ENCODE assay signal across 27 cellular contexts in the genomic region with DNA sequence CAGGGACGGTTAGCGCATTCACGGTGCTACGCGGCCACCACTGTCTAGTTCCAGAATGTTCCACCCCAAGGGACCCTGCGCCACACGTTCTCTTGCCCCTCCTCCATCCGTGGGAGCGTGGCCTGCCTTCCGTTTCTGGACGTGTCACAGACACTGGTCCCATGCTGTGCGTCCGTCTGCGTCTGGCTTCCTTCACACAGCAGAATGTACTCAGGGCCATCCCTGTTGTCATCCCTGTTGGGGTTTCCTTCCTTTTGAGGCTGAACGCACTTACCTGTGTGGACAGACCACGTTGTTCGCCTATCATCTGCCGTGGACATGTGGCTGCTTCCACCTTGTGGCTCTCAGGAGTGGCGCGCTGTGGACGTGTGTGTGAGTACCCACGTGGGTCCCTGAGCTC.
"Had no signal": no experiment of that assay in that cellular context is flagged by ENCODE, and none has a peak within 500 bp of the region (broad histone marks: within the 10 kb centered on the region; RNA-seq: fewer than 3 reads in every experiment).

No MANE protein-coding gene starts in this region.

- H3K27ac Mint-ChIP-seq: natural killer cell; neural progenitor cell; progenitor cell of endocrine pancreas; stimulated activated effector memory CD8-positive, alpha-beta T cell treated with anti-CD3 and anti-CD28 coated beads, Interleukin-12 subunit alpha, Interleukin-12 subunit beta, amount 100 ng/mL, for 72 hours; stimulated activated naive B cell treated with anti-CD40 and anti-IgM and Interleukin-4, amounts not matched to agents 10 μg/mL and 1 μg/mL and 100 μg/mL, for 72 hours; stimulated activated naive CD8-positive, alpha-beta T cell treated with anti-CD3 and anti-CD28 coated beads, Interleukin-15, Interleukin-2, amounts not matched to agents 100 ng/mL and 50 ng/mL, for 24 hours; type B pancreatic cell had no signal

- FAIRE-seq: small intestine had no signal

- H3K36me3 ChIP-seq: ovary, right lobe of liver, sigmoid colon, stomach, thoracic aorta, thyroid gland, tibial nerve, upper lobe of right lung, uterus had no signal

- H3K4me1 Mint-ChIP-seq: natural killer cell; stimulated activated effector memory CD8-positive, alpha-beta T cell treated with anti-CD3 and anti-CD28 coated beads, Interleukin-12 subunit alpha, Interleukin-12 subunit beta, amount 100 ng/mL, for 72 hours; stimulated activated naive B cell treated with anti-CD40 and anti-IgM and Interleukin-4, amounts not matched to agents 10 μg/mL and 1 μg/mL and 100 μg/mL, for 72 hours had no signal

- DNase-seq: natural killer cell; occipital lobe; ovary; posterior cingulate gyrus; psoas muscle; right cardiac atrium; right lobe of liver; sigmoid colon; small intestine; stimulated activated CD4-positive, alpha-beta T cell treated with anti-CD3 and anti-CD28 coated beads, Interleukin-15, amount 100 ng/mL, for 24 hours; stimulated activated CD4-positive, alpha-beta T cell treated with anti-CD3 and anti-CD28 coated beads, Interleukin-2, amount 100 ng/mL, for 24 hours; stimulated activated CD4-positive, alpha-beta T cell treated with anti-CD3 and anti-CD28 coated beads, Interleukin-2, amount 100 ng/mL, for 48 hours; stimulated activated CD4-positive, alpha-beta T cell treated with anti-CD3 and anti-CD28 coated beads, Interleukin-4, amount 100 ng/mL, for 24 hours; stimulated activated naive B cell treated with anti-CD40 and anti-IgM and Interleukin-4, amounts not matched to agents 10 μg/mL and 1 μg/mL and 100 μg/mL, for 72 hours; stimulated activated naive CD4-positive, alpha-beta T cell treated with Interleukin-2 at 50 U/mL for 16 hours; stomach; thyroid gland; upper lobe of right lung; uterus had no signal

- H3K27me3 ChIP-seq: neural progenitor cell, ovary, right lobe of liver, thyroid gland, tibial nerve, uterus had no signal

- H3K4me3 ChIP-seq: neural progenitor cell, ovary, psoas muscle, right lobe of liver, sigmoid colon, stomach, thoracic aorta, thyroid gland, tibial nerve, upper lobe of right lung, uterus had no signal

- H3K4me3 Mint-ChIP-seq: natural killer cell; neural progenitor cell; stimulated activated effector memory CD8-positive, alpha-beta T cell treated with anti-CD3 and anti-CD28 coated beads, Interleukin-12 subunit alpha, Interleukin-12 subunit beta, amount 100 ng/mL, for 72 hours; stimulated activated naive B cell treated with anti-CD40 and anti-IgM and Interleukin-4, amounts not matched to agents 10 μg/mL and 1 μg/mL and 100 μg/mL, for 72 hours; stimulated activated naive CD8-positive, alpha-beta T cell treated with anti-CD3 and anti-CD28 coated beads, Interleukin-15, Interleukin-2, amounts not matched to agents 100 ng/mL and 50 ng/mL, for 24 hours; type B pancreatic cell had no signal

- H3K27me3 Mint-ChIP-seq: progenitor cell of endocrine pancreas; stimulated activated naive CD8-positive, alpha-beta T cell treated with anti-CD3 and anti-CD28 coated beads, Interleukin-15, Interleukin-2, amounts not matched to agents 100 ng/mL and 50 ng/mL, for 24 hours; type B pancreatic cell had no signal

- H3K27ac ChIP-seq: neural progenitor cell, ovary, parathyroid adenoma, psoas muscle, right lobe of liver, sigmoid colon, stomach, thoracic aorta, thyroid gland, tibial nerve, upper lobe of right lung, uterus had no signal

- H3K9me3 Mint-ChIP-seq: natural killer cell, type B pancreatic cell had no signal

- H3K36me3 Mint-ChIP-seq: natural killer cell; stimulated activated effector memory CD8-positive, alpha-beta T cell treated with anti-CD3 and anti-CD28 coated beads, Interleukin-12 subunit alpha, Interleukin-12 subunit beta, amount 100 ng/mL, for 72 hours; type B pancreatic cell had no signal
